Comparison of ENCODE assay signal across 21 cellular contexts in genomic region chr14:86091811-86092210, GRCh38.
"Had no signal": no experiment of that assay in that cellular context is flagged by ENCODE, and none has a peak within 500 bp of the region (broad histone marks: within the 10 kb centered on the region; RNA-seq: fewer than 3 reads in every experiment).

No MANE protein-coding gene starts in this region.

- H3K27me3 ChIP-seq: pancreas, spleen, upper lobe of right lung had no signal

- H3K27me3 Mint-ChIP-seq: activated CD4-positive, alpha-beta memory T cell treated with anti-CD3 and anti-CD28 coated beads, Interleukin-2, amount 10 ng/mL, durations not matched to agents 7 days and 5 days; central memory CD8-positive, alpha-beta T cell; T-helper 17 cell had no signal

- H3K27ac Mint-ChIP-seq: activated CD4-positive, alpha-beta memory T cell treated with anti-CD3 and anti-CD28 coated beads, Interleukin-2, amount 10 ng/mL, durations not matched to agents 7 days and 5 days; activated naive CD4-positive, alpha-beta T cell treated with anti-CD3 and anti-CD28 coated beads, Interleukin-2, amount 50 U/mL, for 72 hours; stimulated activated effector memory CD8-positive, alpha-beta T cell treated with anti-CD3 and anti-CD28 coated beads, Interleukin-12 subunit alpha, Interleukin-12 subunit beta, amount 100 ng/mL, for 72 hours; T-helper 17 cell had no signal

- H3K36me3 ChIP-seq: lower lobe of right lung, pancreas, spleen, thoracic aorta, upper lobe of right lung had no signal

- H3K9me3 ChIP-seq: lower lobe of right lung, pancreas, thoracic aorta, upper lobe of right lung had no signal

- H3K4me3 Mint-ChIP-seq: activated CD4-positive, alpha-beta memory T cell treated with anti-CD3 and anti-CD28 coated beads, Interleukin-2, amount 10 ng/mL, durations not matched to agents 7 days and 5 days; central memory CD8-positive, alpha-beta T cell; stimulated activated effector memory CD8-positive, alpha-beta T cell treated with anti-CD3 and anti-CD28 coated beads, Interleukin-12 subunit alpha, Interleukin-12 subunit beta, amount 100 ng/mL, for 72 hours; T-helper 17 cell had no signal

- H3K4me3 ChIP-seq: coronary artery, lower lobe of right lung, pancreas, spleen, thoracic aorta, upper lobe of right lung had no signal

- H3K27ac ChIP-seq: coronary artery, lower lobe of right lung, pancreas, spleen, thoracic aorta, upper lobe of right lung had no signal

- H3K4me1 ChIP-seq: lower lobe of right lung, pancreas, spleen, upper lobe of right lung had no signal

- H3K4me1 Mint-ChIP-seq: central memory CD8-positive, alpha-beta T cell; stimulated activated effector memory CD8-positive, alpha-beta T cell treated with anti-CD3 and anti-CD28 coated beads, Interleukin-12 subunit alpha, Interleukin-12 subunit beta, amount 100 ng/mL, for 72 hours; T-helper 17 cell had no signal

- H3K36me3 Mint-ChIP-seq: stimulated activated effector memory CD8-positive, alpha-beta T cell treated with anti-CD3 and anti-CD28 coated beads, Interleukin-12 subunit alpha, Interleukin-12 subunit beta, amount 100 ng/mL, for 72 hours had no signal

- DNase-seq: activated CD4-positive, alpha-beta memory T cell treated with anti-CD3 and anti-CD28 coated beads, Interleukin-2, amount 10 ng/mL, durations not matched to agents 7 days and 5 days; activated CD4-positive, alpha-beta T cell treated with anti-CD3 and anti-CD28 coated beads for 4 hours; activated effector memory CD4-positive, alpha-beta T cell treated with anti-CD3 and anti-CD28 coated beads, Interleukin-2, amount 50 U/mL, for 16 hours; activated T-cell treated with anti-CD3 and anti-CD28 coated beads, Interleukin-2, amount 50 U/mL, for 48 hours; amniotic stem cell; effector memory CD4-positive, alpha-beta T cell; foreskin melanocyte; left cardiac atrium; lower lobe of right lung; midbrain; pancreas; spleen; stimulated activated CD4-positive, alpha-beta T cell treated with anti-CD3 and anti-CD28 coated beads, Interleukin-2, amount 100 ng/mL, for 24 hours; T-helper 17 cell; upper lobe of right lung had no signal

- ATAC-seq: activated naive CD4-positive, alpha-beta T cell treated with anti-CD3 and anti-CD28 coated beads, Interleukin-2, amount 50 U/mL, for 72 hours; left cardiac atrium; lower lobe of right lung; pancreas; sciatic nerve; stimulated activated effector memory CD8-positive, alpha-beta T cell treated with anti-CD3 and anti-CD28 coated beads, Interleukin-12 subunit alpha, Interleukin-12 subunit beta, amount 100 ng/mL, for 72 hours; T-helper 17 cell; upper lobe of right lung had no signal
